22 cellular contexts compared by ENCODE assay signal in genomic region chr4:161206528-161207080, GRCh38.
DNase-seq lines count a peak whose midpoint lies in the region; TF ChIP-seq lines count a peak whose summit lies in the region.
"Had no signal": no experiment of that assay in that cellular context is flagged by ENCODE, and none has a peak within 500 bp of the region (broad histone marks: within the 10 kb centered on the region; RNA-seq: fewer than 3 reads in every experiment).

No MANE protein-coding gene starts in this region.

- no peak overlapping the region for H3K27ac ChIP-seq in H9 (ENCODE audit: insufficient read length, low read depth, low read length)
- H3K27ac ChIP-seq: 22Rv1, BLaER1, C4-2B had no signal

- H2BK15ac ChIP-seq in H9 (ENCODE audit: low read depth, low read length) = no peak overlapping the region

- no peaks in the 10 kb centered on the region for H3K4me1 ChIP-seq in H9 (ENCODE audit: insufficient read depth, low read length)
- H3K4me1 ChIP-seq: BLaER1, Caco-2 had no signal

- peaks cover 6 to 12% of the 10 kb centered on the region in 2 experiments for H3K4me1 Mint-ChIP-seq in H9
- H3K4me1 Mint-ChIP-seq: B cell; CD4-positive, CD25-positive, alpha-beta regulatory T cell had no signal

- no peaks in the 10 kb centered on the region for H3K27me3 Mint-ChIP-seq in H9 (ENCODE audit: low read depth)
- H3K27me3 Mint-ChIP-seq: B cell; CD4-positive, CD25-positive, alpha-beta regulatory T cell had no signal

- H3K4me2 ChIP-seq in H9 (ENCODE audit: insufficient read depth, insufficient read length, low read length) = no peak overlapping the region
- H3K4me2 ChIP-seq: BLaER1 had no signal

- H3K23me2 ChIP-seq in H9 (ENCODE audit: insufficient read length, low read depth, low read length, poor library complexity, severe bottlenecking) = no peaks in the 10 kb centered on the region

- H2BK20ac ChIP-seq in H9 (ENCODE audit: low read depth, low read length, poor library complexity, severe bottlenecking) = no peak overlapping the region

- no peak overlapping the region for H3K9ac ChIP-seq in H9 (ENCODE audit: extremely low read depth, insufficient read length, low read length)
- H3K9ac ChIP-seq: BLaER1 had no signal

- H4K20me1 ChIP-seq in H9 (ENCODE audit: control insufficient read depth, insufficient read depth, insufficient read length) = no peaks in the 10 kb centered on the region
- H4K20me1 ChIP-seq: BLaER1 had no signal

- DNase-seq in NCI-H1417 (lab: John Stamatoyannopoulos, UW) = peak in 2 of 3 experiments; percentile 10 to 62
- no peak for DNase-seq in NCI-H1417 treated with DMSO at 0.1 percent for 48 hours (lab: John Stamatoyannopoulos, UW)
- no peak for DNase-seq in H9
- DNase-seq in NCI-H69 (lab: John Stamatoyannopoulos, UW) = peak; percentile 26
- peak; percentile 53 for DNase-seq in inferior parietal cortex (ENCODE audit: extremely low spot score)
- no peak for DNase-seq in NCI-H1048 (lab: John Stamatoyannopoulos, UW)
- no peak for DNase-seq in activated naive CD4-positive, alpha-beta T cell treated with anti-CD3 and anti-CD28 coated beads, Interleukin-2, amount 50 U/mL, for 16 hours
- no peak for DNase-seq in G401 (ENCODE audit: low spot score)
- DNase-seq: Caco-2; CD4-positive, CD25-positive, alpha-beta regulatory T cell; CD8-positive, alpha-beta T cell; DMS 273 treated with DMSO at 0.1 percent for 48 hours; DMS79; EL; GF-D8; GOT3; HCEC 1CT; HFFc6 had no signal

- in situ Hi-C loops in G401 (cut with HindIII; ENCODE audit: low sequenced_read_pairs) = no loop called here

- no peak overlapping the region for H4K5ac ChIP-seq in H9 (ENCODE audit: insufficient read length, low read depth, low read length)

- H3K23ac ChIP-seq in H9 (ENCODE audit: insufficient read length, low read depth, low read length) = no peak overlapping the region

- H4K8ac ChIP-seq in H9 (replicated peaks; ENCODE audit: insufficient read length, low read depth, low read length) = no peak overlapping the region

- peaks cover 6 to 7% of the 10 kb centered on the region in 2 experiments; a peak in 4 of 5 replicates for H3K9me3 Mint-ChIP-seq in H9

- no peak overlapping the region for H4K91ac ChIP-seq in H9 (ENCODE audit: insufficient read length, low read depth, low read length)

- H3K27ac Mint-ChIP-seq in H9 = peak overlapping the region in 1 of 3 experiments; percentile 49; a peak in 2 of 7 replicates
- H3K27ac Mint-ChIP-seq: B cell; CD4-positive, CD25-positive, alpha-beta regulatory T cell; CD8-positive, alpha-beta T cell; HFFc6 had no signal

- no peak overlapping the region for H2AK5ac ChIP-seq in H9 (ENCODE audit: insufficient read length, low read length)

- no peak overlapping the region for H3K14ac ChIP-seq in H9 (ENCODE audit: insufficient read depth, low read length)

- H3T11ph ChIP-seq in H9 (ENCODE audit: low read length) = no peak overlapping the region

- H2AFZ ChIP-seq in H9 (ENCODE audit: low read length) = peak overlapping the region; percentile 32

- no peak overlapping the region for H2BK12ac ChIP-seq in H9 (ENCODE audit: insufficient read length, low read depth, low read length)

- H3K9me3 ChIP-seq in H9 (ENCODE audit: control insufficient read depth, low read depth, low read length) = no peaks in the 10 kb centered on the region
- H3K9me3 ChIP-seq: BLaER1, Caco-2 had no signal

- no peak overlapping the region for H3K18ac ChIP-seq in H9 (ENCODE audit: insufficient read length, low read depth, low read length)

- H2BK5ac ChIP-seq in H9 (ENCODE audit: insufficient read length, low read length) = no peak overlapping the region

- TF ChIP-seq CTCF in H9 (conservative IDR thresholded peaks at IDR 0.05) = no peak

- H2BK120ac ChIP-seq in H9 (ENCODE audit: low read depth, low read length, poor library complexity, severe bottlenecking) = no peak overlapping the region

- H3K27me3 ChIP-seq in H9 (ENCODE audit: insufficient read depth, low read length) = no peaks in the 10 kb centered on the region
- H3K27me3 ChIP-seq: BLaER1 had no signal

- H3K4ac ChIP-seq in H9 (ENCODE audit: low read depth, low read length) = no peak overlapping the region

- H3K4me3 Mint-ChIP-seq in H9 = no peak overlapping the region
- H3K4me3 Mint-ChIP-seq: B cell; CD4-positive, CD25-positive, alpha-beta regulatory T cell; CD8-positive, alpha-beta T cell; HFFc6 had no signal

- H3K79me1 ChIP-seq in H9 (ENCODE audit: insufficient read depth, low read depth, low read length, poor library complexity, severe bottlenecking) = no peaks in the 10 kb centered on the region

- H3K36me3 Mint-ChIP-seq in H9 (ENCODE audit: insufficient read depth in 1 of 3, low read depth in 3 of 3) = peaks cover 6 to 17% (median 10%) of the 10 kb centered on the region in 3 experiments; a peak in 4 of 7 replicates
- H3K36me3 Mint-ChIP-seq: CD4-positive, CD25-positive, alpha-beta regulatory T cell; CD8-positive, alpha-beta T cell had no signal

- WGBS in H9 (ENCODE audit: extremely low coverage, insufficient read length, low lambda C conversion rate) = no CpG with 5 or more reads among the region's 2 CpGs

- no peak overlapping the region for H3K56ac ChIP-seq in H9 (ENCODE audit: insufficient read length, low read depth, low read length)

- no peaks in the 10 kb centered on the region for H3K79me2 ChIP-seq in H9 (ENCODE audit: insufficient read depth, low read length)

Comparison
In these comparisons a context has a peak if more than half of its experiments do, and no peak if none do; other contexts are left out.
1. DNase-seq: peak in NCI-H1417 (2 of 3), NCI-H69 (single experiment) and inferior parietal cortex (single experiment); none in NCI-H1417 treated with DMSO at 0.1 percent for 48 hours (single experiment), H9 (single experiment), NCI-H1048 (single experiment), activated naive CD4-positive, alpha-beta T cell treated with anti-CD3 and anti-CD28 coated beads, Interleukin-2, amount 50 U/mL, for 16 hours (single experiment) and G401 (single experiment).